Comparison of ENCODE assay signal across 2 cellular contexts in the genomic region with DNA sequence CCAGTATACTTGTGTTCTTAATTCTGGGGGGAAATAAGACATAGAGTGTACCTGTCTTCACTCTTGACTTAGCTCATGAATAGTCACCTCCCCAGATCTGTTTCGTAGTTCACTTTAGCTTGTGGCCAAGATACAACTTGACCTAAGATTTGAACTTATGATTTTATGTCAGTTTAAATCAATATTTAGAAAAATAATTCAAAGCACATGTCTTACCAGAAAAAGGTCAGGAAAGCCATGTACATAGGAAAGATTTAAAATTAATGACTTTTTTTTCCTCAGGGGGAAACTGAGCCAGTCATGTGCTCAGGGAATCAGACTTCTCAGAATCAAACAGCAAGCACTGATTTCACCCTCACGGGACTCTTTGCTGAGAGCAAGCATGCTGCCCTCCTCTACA. TPM values are rescaled to one million over a fixed set of nuclear protein-coding genes. Genes with fewer than 3 reads are reported as not detected.
"Had no signal": no experiment of that assay in that cellular context is flagged by ENCODE, and none has a peak within 500 bp of the region (broad histone marks: within the 10 kb centered on the region; RNA-seq: fewer than 3 reads in every experiment).

TSS of gene OR2T3 (plus strand) at position 301 of the 400 bp plus-strand sequence. CDS start at position 301, 0 bp downstream.

RNA-seq across cellular contexts. Expression of gene OR2T3, which starts in this region (rescaled TPM):
- polyA plus RNA-seq: stomach, urinary bladder had no signal
